Comparison of ENCODE assay signal across 15 cellular contexts in the genomic region with DNA sequence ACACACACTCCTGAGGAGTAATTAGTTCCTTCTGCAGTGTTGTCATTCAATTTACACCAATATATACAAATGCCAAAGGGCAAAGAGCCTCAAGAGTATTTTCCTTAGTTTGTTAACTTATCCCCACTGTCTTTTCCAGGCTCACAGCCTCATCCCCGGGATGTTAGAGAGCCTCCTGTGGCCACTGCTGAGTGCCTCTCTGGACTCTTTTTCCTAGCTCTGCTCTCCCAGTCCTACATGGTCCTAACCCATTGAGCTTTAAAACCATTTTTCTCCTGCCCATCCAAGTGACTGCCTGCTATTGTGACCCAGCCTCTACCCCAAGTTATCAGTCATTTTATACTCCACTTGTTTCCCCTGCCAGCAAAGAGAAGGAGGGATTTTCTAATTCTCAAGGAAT. TPM values are rescaled to one million over a fixed set of nuclear protein-coding genes. Genes with fewer than 3 reads are reported as not detected.
DNase-seq lines count a peak whose midpoint lies in the region; ATAC-seq, FAIRE-seq and TF ChIP-seq lines count a peak whose summit lies in the region.
"Had no signal": no experiment of that assay in that cellular context is flagged by ENCODE, and none has a peak within 500 bp of the region (broad histone marks: within the 10 kb centered on the region; RNA-seq: fewer than 3 reads in every experiment).

No MANE protein-coding gene starts in this region.

- H3K27ac ChIP-seq in HCT116 (ENCODE audit: low read depth, low read length): no peak overlapping the region
- no peak overlapping the region for H3K27ac ChIP-seq in endothelial cell of umbilical vein (ENCODE audit: insufficient read depth, low read depth, low read length)
- H3K27ac ChIP-seq: BLaER1, HL-60 had no signal

- no peak overlapping the region for H3K4me2 ChIP-seq in HCT116 (ENCODE audit: low read length)
- peak overlapping the region; percentile 58 for H3K4me2 ChIP-seq in endothelial cell of umbilical vein (ENCODE audit: insufficient read depth, low read length)
- H3K4me2 ChIP-seq: BLaER1 had no signal

- intact Hi-C loops in HCT116 (cut with micrococcal nuclease): no loop called here
- intact Hi-C loops in endothelial cell of umbilical vein (cut with micrococcal nuclease): no loop called here

- no peaks in the 10 kb centered on the region for H3K36me3 ChIP-seq in HCT116 (ENCODE audit: control insufficient read depth in 1 of 2, insufficient read depth in 2 of 2, low read length in 2 of 2)
- no peaks in the 10 kb centered on the region for H3K36me3 ChIP-seq in endothelial cell of umbilical vein (ENCODE audit: control insufficient read depth in 2 of 2, extremely low read depth in 1 of 2, insufficient read depth in 2 of 2, low read length in 2 of 2)
- H3K36me3 ChIP-seq: BLaER1 had no signal

- ATAC-seq in HCT116 (0 out of 2 replicates have a peak, but pooled peaks have one; percentile 53), WTC11 (peak; percentile 71)

- BruUV-seq in HCT116 (replicated peaks; lab: Mats Ljungman, UMichigan) (no TSS peak), endothelial cell of umbilical vein (replicated peaks; lab: Mats Ljungman, UMichigan) (no TSS peak)

- TF ChIP-seq RAD21 in HCT116 (IDR thresholded peaks at IDR 0.05; ENCODE audit: low read depth): no peak

- H3K4me3 ChIP-seq in HCT116 (replicated peaks in 1 of 2; ENCODE audit: low read depth in 1 of 2, low read length in 2 of 2) (no peak overlapping the region), endothelial cell of umbilical vein (replicated peaks in 1 of 3; ENCODE audit: insufficient read depth in 1 of 3, low read depth in 1 of 3, low read length in 3 of 3) (no peak overlapping the region)
- H3K4me3 ChIP-seq: BLaER1 had no signal

- peaks cover 3% of the 10 kb centered on the region; the same call in 1 of the 2 replicates for H3K27me3 Mint-ChIP-seq in WTC11 (ENCODE audit: low read depth)

- DNase-seq in HCT116 (ENCODE audit: low read depth, low spot score): no peak
- DNase-seq in WTC11 (ENCODE audit: low spot score): no peak
- no peak for DNase-seq in endothelial cell of umbilical vein (ENCODE audit: low read depth, low spot score)
- no peak for DNase-seq in HT-29 (ENCODE audit: low spot score)
- DNase-seq in UCSD-AML1 (lab: John Stamatoyannopoulos, UW; ENCODE audit: unreplicated experiment): no peak
- no peak for DNase-seq in NCI-H1105 (lab: John Stamatoyannopoulos, UW)
- DNase-seq: Caco-2; CD8-positive, alpha-beta memory T cell; DND-41; GDM1; H7; IMR-90; KBM-7 had no signal

- H3K9ac ChIP-seq in HCT116 (ENCODE audit: low read length) (no peak overlapping the region), endothelial cell of umbilical vein (replicated peaks; ENCODE audit: extremely low read depth, insufficient read depth, low read length) (no peak overlapping the region)
- H3K9ac ChIP-seq: BLaER1 had no signal

- dilution Hi-C loops in endothelial cell of umbilical vein (cut with MboI; ENCODE audit: extremely low pct_ligation_motif_present, low sequenced_read_pairs): no loop called here

- H2AFZ ChIP-seq in HCT116 (ENCODE audit: low read depth, low read length, poor library complexity, severe bottlenecking) (no peak overlapping the region), endothelial cell of umbilical vein (ENCODE audit: low read depth, low read length) (no peak overlapping the region)

- CTCF ChIA-PET in HCT116 (lab: Charles Lee): no interaction called here
- CTCF ChIA-PET in WTC11 (lab: Charles Lee): no interaction called here
- CTCF ChIA-PET in endothelial cell of umbilical vein (lab: Charles Lee): interaction anchor here (1.0 kb wide), 1 partner anchor 23 kb away, joined by 3 read pairs; the partner anchor contains the start of gene TTC29

- TF ChIP-seq POLR2A in HCT116 (IDR thresholded peaks at IDR 0.05; ENCODE audit: borderline replicate concordance, extremely low read depth, insufficient read depth, insufficient read length) (no peak), endothelial cell of umbilical vein (IDR thresholded peaks at IDR 0.05; ENCODE audit: low read depth, low read length) (no peak)

- H3K27me3 ChIP-seq in HCT116 (ENCODE audit: insufficient read depth, low read length): peaks cover 31% of the 10 kb centered on the region; the same call in 1 of the 2 replicates
- H3K27me3 ChIP-seq in endothelial cell of umbilical vein (ENCODE audit: control insufficient read depth in 2 of 2, insufficient read depth in 2 of 2, low read length in 2 of 2): no peaks in the 10 kb centered on the region
- H3K27me3 ChIP-seq: BLaER1 had no signal

- no peak overlapping the region for H3K4me3 Mint-ChIP-seq in WTC11
- H3K4me3 Mint-ChIP-seq: CD8-positive, alpha-beta memory T cell had no signal

- TF ChIP-seq CTCF in HCT116 (IDR thresholded peaks at IDR 0.05 in 2 of 3, conservative IDR thresholded peaks at IDR 0.05 in 1 of 3; ENCODE audit: borderline replicate concordance in 1 of 3, insufficient read depth in 1 of 3, low read depth in 2 of 3, low read length in 2 of 3): 0 out of 6 replicates have a peak, but pooled peaks of 1 of the 3 experiments have one; percentile 8
- no peak for TF ChIP-seq CTCF in WTC11 (IDR thresholded peaks at IDR 0.05)
- TF ChIP-seq CTCF in endothelial cell of umbilical vein (IDR thresholded peaks at IDR 0.05; ENCODE audit: extremely low read depth in 1 of 2, insufficient read depth in 1 of 2, low read depth in 1 of 2, low read length in 2 of 2): no peak

- no peaks in the 10 kb centered on the region for H3K9me1 ChIP-seq in endothelial cell of umbilical vein (replicated peaks; ENCODE audit: control insufficient read depth, extremely low read depth, insufficient read depth, low read length)

- no peaks in the 10 kb centered on the region for H3K79me2 ChIP-seq in HCT116 (ENCODE audit: insufficient read depth, low read length)
- no peaks in the 10 kb centered on the region for H3K79me2 ChIP-seq in endothelial cell of umbilical vein (ENCODE audit: control insufficient read depth, insufficient read depth, low read length)

- RAD21 ChIA-PET in HCT116 (lab: Charles Lee; ENCODE audit: low non-redundant PET in 1 of 2, low total read pairs in 2 of 2, uncharacterized antibody in 2 of 2, unreplicated experiment in 2 of 2): no interaction called here

- peaks cover 6% of the 10 kb centered on the region; the same call in 1 of the 2 replicates for H3K36me3 Mint-ChIP-seq in WTC11
- H3K36me3 Mint-ChIP-seq: CD8-positive, alpha-beta memory T cell had no signal

- FAIRE-seq in endothelial cell of umbilical vein (lab: Jason Lieb, UNC): peak; percentile 31

- POLR2A ChIA-PET in HCT116 (lab: Charles Lee) (no interaction called here), WTC11 (lab: Charles Lee) (no interaction called here), endothelial cell of umbilical vein (lab: Charles Lee) (no interaction called here)

- H3K9me3 Mint-ChIP-seq in WTC11: peaks cover 34% of the 10 kb centered on the region
- H3K9me3 Mint-ChIP-seq: CD8-positive, alpha-beta memory T cell had no signal

- no peaks in the 10 kb centered on the region for H3K9me3 ChIP-seq in HCT116 (ENCODE audit: control insufficient read depth in 1 of 2, insufficient read depth in 1 of 2, low read depth in 1 of 2, low read length in 2 of 2)
- H3K9me3 ChIP-seq in endothelial cell of umbilical vein (replicated peaks; ENCODE audit: control insufficient read depth, insufficient read depth, low read length): no peaks in the 10 kb centered on the region
- H3K9me3 ChIP-seq: BLaER1, Caco-2 had no signal

- H3K27ac Mint-ChIP-seq in WTC11: no peak overlapping the region
- H3K27ac Mint-ChIP-seq: CD8-positive, alpha-beta memory T cell had no signal

- no peaks in the 10 kb centered on the region; the same call in 1 of the 2 replicates for H3K4me1 Mint-ChIP-seq in WTC11
- H3K4me1 Mint-ChIP-seq: CD8-positive, alpha-beta memory T cell had no signal

- H3K4me1 ChIP-seq in HCT116 (ENCODE audit: control insufficient read depth in 1 of 2, insufficient read depth in 2 of 2, low read length in 2 of 2) (no peaks in the 10 kb centered on the region), endothelial cell of umbilical vein (ENCODE audit: control insufficient read depth, extremely low read depth, insufficient read depth, low read length) (peaks cover 5% of the 10 kb centered on the region)
- H3K4me1 ChIP-seq: BLaER1, Caco-2 had no signal

- no peaks in the 10 kb centered on the region for H3K9me2 ChIP-seq in HCT116 (ENCODE audit: insufficient read depth)

- H4K20me1 ChIP-seq in HCT116 (ENCODE audit: insufficient read depth) (no peaks in the 10 kb centered on the region), endothelial cell of umbilical vein (replicated peaks; ENCODE audit: control insufficient read depth, extremely low read depth, insufficient read depth, low read length) (no peaks in the 10 kb centered on the region)
- H4K20me1 ChIP-seq: BLaER1 had no signal

TF ChIP-seq in HCT116, 20 proteins besides CTCF, POLR2A, EP300 and RAD21 (continues in another document):
- TF ChIP-seq EGR1 (IDR thresholded peaks at IDR 0.05; ENCODE audit: low read depth) (no peak), EZH2phosphoT487 (IDR thresholded peaks at IDR 0.05; ENCODE audit: borderline replicate concordance) (no peak), SIN3A (IDR thresholded peaks at IDR 0.05; ENCODE audit: low read depth) (no peak), ZFX (IDR thresholded peaks at IDR 0.05) (no peak)

TF ChIP-seq in WTC11, 78 proteins besides CTCF, POLR2A, EP300 and RAD21 (continues in another document):
- TF ChIP-seq ATF1 (CRISPR knock-in tag; IDR thresholded peaks at IDR 0.05): no peak
- TF ChIP-seq NR1H2 (CRISPR knock-in tag; IDR thresholded peaks at IDR 0.05): no peak
- TF ChIP-seq ETV6 (CRISPR knock-in tag; IDR thresholded peaks at IDR 0.05): no peak
- no peak for TF ChIP-seq NFATC4 (CRISPR knock-in tag; IDR thresholded peaks at IDR 0.05)
- TF ChIP-seq RORB (CRISPR knock-in tag; IDR thresholded peaks at IDR 0.05): no peak

TF ChIP-seq in endothelial cell of umbilical vein, 7 proteins besides CTCF, POLR2A, EP300 and RAD21 (continues in another document):
- no peak for TF ChIP-seq POLR2AphosphoS5 (IDR thresholded peaks at IDR 0.05; ENCODE audit: insufficient read depth, low read depth, low read length)
- no peak for TF ChIP-seq EZH2 (IDR thresholded peaks at IDR 0.05; ENCODE audit: borderline replicate concordance, low read depth, low read length, severe bottlenecking)
- TF ChIP-seq FOS (IDR thresholded peaks at IDR 0.05; ENCODE audit: borderline replicate concordance, insufficient read depth, low read length): no peak

RNA-seq across cellular contexts. Expression of gene TTC29, which starts 23.5 kb away (rescaled TPM):
- total RNA-seq in HCT116 (2021; ENCODE audit: unreplicated experiment): not detected
- polyA plus RNA-seq in HCT116 (2012): 0.03 TPM in 1 of 2 replicates, not detected in the other
- total RNA-seq in WTC11 (2021): 0.09 to 0.16 TPM in 2 of 3 replicates, not detected in the other
- not detected in 2 replicates for total RNA-seq in endothelial cell of umbilical vein
- polyA plus RNA-seq in endothelial cell of umbilical vein: not detected in 2 replicates
- 0.04 TPM in 2 replicates for polyA plus RNA-seq in endothelial cell of umbilical vein (2011; cell fraction: cytosol; rRNA removed)
- polyA plus RNA-seq in endothelial cell of umbilical vein (2011; cell fraction: nucleus; rRNA removed): not detected in 2 replicates
- 0.56 and 0.70 TPM in 2 replicates for polyA plus RNA-seq in endothelial cell of umbilical vein (2012)
- polyA minus RNA-seq in endothelial cell of umbilical vein: not detected in 2 replicates
- polyA minus RNA-seq in endothelial cell of umbilical vein (2011; cell fraction: cytosol; rRNA and poly(A)+ RNA removed): not detected
- polyA minus RNA-seq in endothelial cell of umbilical vein (2011; cell fraction: nucleus; rRNA and poly(A)+ RNA removed): 0.38 TPM in 1 of 2 replicates, not detected in the other
- not detected in 2 replicates for total RNA-seq in HT-29 (2014; rRNA removed; shearing (Covaris generic))
- total RNA-seq: Caco-2; CD8-positive, alpha-beta memory T cell; H7; IMR-90 had no signal
- polyA plus RNA-seq: CD8-positive, alpha-beta memory T cell; IMR-90 had no signal
